ENCODE assay signal across 9 cellular contexts in the genomic region with DNA sequence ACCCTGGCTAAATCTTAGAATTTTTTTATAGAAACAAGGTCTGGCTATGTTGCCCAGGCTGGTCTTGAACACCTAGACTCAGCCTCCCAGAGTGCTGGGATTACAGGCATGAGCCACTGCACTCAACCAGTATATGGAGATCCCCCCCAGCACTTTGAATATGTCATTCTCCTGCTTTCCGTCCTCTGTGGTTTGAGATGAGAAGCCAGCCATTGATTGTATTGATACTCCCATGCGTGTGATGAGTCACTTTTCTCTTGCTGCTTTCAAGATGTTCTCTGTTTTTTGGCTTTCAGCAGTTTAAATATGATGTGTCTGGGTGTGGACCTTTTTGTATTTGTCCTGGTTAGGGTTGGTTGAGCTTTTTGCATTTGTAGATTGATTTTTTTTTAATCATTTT.
DNase-seq lines count a peak whose midpoint lies in the region; ATAC-seq and TF ChIP-seq lines count a peak whose summit lies in the region.
"Had no signal": no experiment of that assay in that cellular context is flagged by ENCODE, and none has a peak within 500 bp of the region (broad histone marks: within the 10 kb centered on the region; RNA-seq: fewer than 3 reads in every experiment).

No MANE protein-coding gene starts in this region.

- in situ Hi-C loops in astrocyte of the spinal cord (cut with HindIII; ENCODE audit: low sequenced_read_pairs) = no loop called here

- intact Hi-C loops in lower lobe of right lung (cut with DNase I) = no loop called here

- peaks cover 6% of the 10 kb centered on the region for H3K79me2 ChIP-seq in ACC112 (ENCODE audit: control insufficient read depth, insufficient read depth, low read length, unreplicated experiment)

- TF ChIP-seq CTCF in astrocyte of the spinal cord (IDR thresholded peaks at IDR 0.05; ENCODE audit: low read depth, low read length) (no peak), lower lobe of right lung (IDR thresholded peaks at IDR 0.05) (no peak)

- H3K9me3 ChIP-seq in lower lobe of right lung = no peaks in the 10 kb centered on the region

- ATAC-seq in GM19043 (IDR thresholded peaks at IDR 0.05; ENCODE audit: low read depth, unreplicated experiment) (peak; percentile 78), HG03159 (IDR thresholded peaks at IDR 0.05; ENCODE audit: unreplicated experiment) (peak; percentile 89), left lobe of liver (no peak), lower lobe of right lung (no peak)

- H3K4me1 ChIP-seq in ACC112 (ENCODE audit: control insufficient read depth, insufficient read depth, low read length, unreplicated experiment) = peaks cover 7% of the 10 kb centered on the region
- H3K4me1 ChIP-seq in lower lobe of right lung = peaks cover 8% of the 10 kb centered on the region

- H3K27me3 ChIP-seq in ACC112 (ENCODE audit: insufficient read depth, low read length) = no peaks in the 10 kb centered on the region
- no peaks in the 10 kb centered on the region for H3K27me3 ChIP-seq in lower lobe of right lung (ENCODE audit: low read depth)

- DNase-seq in astrocyte of the spinal cord (ENCODE audit: low read depth, low spot score) = peak; percentile 65
- no peak for DNase-seq in left lobe of liver (ENCODE audit: low spot score)
- DNase-seq in lower lobe of right lung = no peak
- DNase-seq in NCI-H524 treated with DMSO at 0.1 percent for 48 hours (lab: John Stamatoyannopoulos, UW) = no peak
- no peak for DNase-seq in SK-N-DZ (ENCODE audit: low spot score)
- DNase-seq: NCI-H1436 treated with DMSO at 0.1 percent for 48 hours had no signal

- peaks cover 29% of the 10 kb centered on the region for H3K36me3 ChIP-seq in ACC112 (ENCODE audit: insufficient read depth, low read length)
- H3K36me3 ChIP-seq in lower lobe of right lung = peaks cover 73% of the 10 kb centered on the region

- H3K27ac ChIP-seq in ACC112 (ENCODE audit: low read depth, low read length) = peak overlapping the region; percentile 63
- H3K27ac ChIP-seq in lower lobe of right lung = no peak overlapping the region

- H2AFZ ChIP-seq in ACC112 (ENCODE audit: low read length, unreplicated experiment) = no peak overlapping the region

- H3K4me3 ChIP-seq in ACC112 (ENCODE audit: low read depth, low read length) (no peak overlapping the region), astrocyte of the spinal cord (ENCODE audit: low read depth, low read length) (no peak overlapping the region), lower lobe of right lung (no peak overlapping the region)

Comparison
In these comparisons a context has a peak if more than half of its experiments do, and no peak if none do; other contexts are left out.
1. ATAC-seq: peak in GM19043 (single experiment) and HG03159 (single experiment); none in left lobe of liver (single experiment) and lower lobe of right lung (0 of 2).